8 cellular contexts compared by ENCODE assay signal in the genomic region with DNA sequence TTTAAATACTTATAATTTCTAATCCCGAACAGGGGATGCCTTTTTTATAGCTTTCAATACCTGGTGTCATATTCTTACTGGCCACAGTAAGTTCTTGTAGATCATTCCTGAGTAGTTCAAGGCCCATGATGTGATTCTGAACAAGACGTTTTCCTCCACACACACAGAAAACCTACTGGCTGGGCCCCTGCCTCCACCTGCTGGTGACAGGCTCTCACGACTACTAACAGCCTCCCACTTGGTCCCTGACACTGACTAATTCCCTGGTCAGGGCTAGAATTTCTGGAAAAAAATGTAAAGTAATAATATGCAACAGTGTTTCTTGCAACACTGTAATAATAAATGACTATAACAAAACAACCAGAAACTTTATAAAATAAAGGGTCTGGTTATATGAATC. TPM values are rescaled to one million over a fixed set of nuclear protein-coding genes. Genes with fewer than 3 reads are reported as not detected.
DNase-seq lines count a peak whose midpoint lies in the region; ATAC-seq, FAIRE-seq and TF ChIP-seq lines count a peak whose summit lies in the region.

No MANE protein-coding gene starts in this region.

- intact Hi-C loops in tibial artery (cut with DNase I; ENCODE audit: low total_unique reads): loop anchor here (5.0 kb wide), 3 partner anchors 40 to 300 kb away; no protein-coding TSS in a partner anchor

- peaks cover 0 to 10% (median 7%) of the 10 kb centered on the region in 4 donors for H3K4me1 ChIP-seq in tibial artery

- peak overlapping the region; percentile 37 to 46 for H3K27ac ChIP-seq in tibial artery

- H3K9me3 ChIP-seq in MG63 (no peaks in the 10 kb centered on the region), tibial artery (no peaks in the 10 kb centered on the region)

- peak; percentile 93 for TF ChIP-seq CTCF in AG10803 (conservative IDR thresholded peaks at IDR 0.05; ENCODE audit: low read length)
- TF ChIP-seq CTCF in tibial artery (IDR thresholded peaks at IDR 0.05): peak; percentile 76 to 87

- ATAC-seq in GM18909 (IDR thresholded peaks at IDR 0.05; ENCODE audit: poor library complexity, unreplicated experiment): no peak

- FAIRE-seq in GM18507 (lab: Jason Lieb, UNC) (peak; percentile 90), endometrium (lab: Jason Lieb, UNC) (peak; percentile 29)

- H3K36me3 ChIP-seq in MG63: peaks cover 21% of the 10 kb centered on the region
- H3K36me3 ChIP-seq in tibial artery: peaks cover 10 to 56% (median 22%) of the 10 kb centered on the region in 3 donors

- no peak overlapping the region for H3K4me3 ChIP-seq in AG10803 (ENCODE audit: low read length)
- no peak overlapping the region for H3K4me3 ChIP-seq in MG63
- no peak overlapping the region for H3K4me3 ChIP-seq in tibial artery

- no peaks in the 10 kb centered on the region; the same call in 1 of the 2 replicates for H3K27me3 ChIP-seq in MG63
- no peaks in the 10 kb centered on the region for H3K27me3 ChIP-seq in tibial artery

- DNase-seq in AG10803 (ENCODE audit: low read depth) (peak; percentile 80), GM18507 (ENCODE audit: extremely low spot score, insufficient read length, low read depth) (peak; percentile 42), MG63 (peak; percentile 68), SW480 (ENCODE audit: low spot score) (peak; percentile 72), lung microvascular endothelial cell (ENCODE audit: low read depth in 2 of 2) (peak; percentile 74 to 76), tibial artery (peak; percentile 53 to 82)

RNA-seq across cellular contexts. Expression of gene RIPK4, which starts 50.4 kb away (rescaled TPM):
- 0.76 and 2.2 TPM in 2 replicates for total RNA-seq in MG63 (2014; rRNA removed; shearing (Covaris generic); ENCODE audit: low replicate concordance)
- total RNA-seq in lung microvascular endothelial cell: under 0.01 and 1.1 TPM in 2 replicates
